Comparison of ENCODE assay signal across 8 cellular contexts in the genomic region with DNA sequence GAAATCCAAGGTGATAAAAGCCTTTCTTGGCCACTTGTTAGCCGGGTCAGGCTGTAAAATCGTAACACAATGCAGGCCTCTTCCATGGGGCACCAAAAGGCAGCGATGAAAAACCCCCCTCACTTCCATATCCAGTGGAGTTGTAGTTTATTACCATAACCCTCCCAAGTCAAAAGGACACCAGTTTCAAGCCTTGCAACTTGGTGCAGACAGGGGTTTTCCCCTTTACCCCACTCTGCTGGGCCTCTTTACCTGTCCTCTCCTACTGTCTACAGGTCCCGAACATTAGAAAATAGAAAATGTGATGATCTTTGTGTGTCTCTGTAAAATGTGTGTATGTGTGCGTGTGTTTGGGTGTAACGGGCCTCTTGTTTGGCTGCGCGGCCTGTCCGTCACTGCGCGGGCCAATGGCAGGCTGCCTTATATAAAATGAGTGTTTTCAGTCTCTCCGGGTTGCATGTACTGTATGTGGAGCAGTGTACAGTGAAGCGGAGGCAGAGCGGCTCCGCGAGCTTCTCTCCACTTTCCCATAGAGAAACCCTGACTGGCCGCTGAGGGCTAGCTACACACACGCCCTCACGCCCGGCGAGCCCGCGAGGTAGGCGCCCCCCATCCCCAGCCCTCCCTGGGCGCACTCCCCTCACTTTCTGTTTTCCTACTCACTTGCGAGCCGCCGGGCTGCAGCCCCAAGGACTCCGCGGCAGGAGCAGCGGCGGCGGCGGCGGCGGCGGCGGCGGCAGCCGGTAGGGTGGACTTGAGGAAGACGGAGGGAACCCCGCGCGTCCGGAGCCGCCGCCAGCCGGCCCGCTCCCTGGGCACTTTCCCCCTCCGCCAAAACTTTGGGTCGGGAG. TPM values are rescaled to one million over a fixed set of nuclear protein-coding genes. Genes with fewer than 3 reads are reported as not detected.
A peak's percentile ranks its signal among the peaks of the same experiment; 100 is the strongest.
DNase-seq lines count a peak whose midpoint lies in the region; ATAC-seq and TF ChIP-seq lines count a peak whose summit lies in the region.

Gene BBX (plus strand): TSS at position 453 of the 851 bp plus-strand sequence. CDS start 187,499 bp downstream, outside the sequence.

- H3K27me3 ChIP-seq in heart right ventricle, result no peaks in the 10 kb centered on the region

- peak within 1 kb of the TSS; percentile 70 to 94 (median 91) for H3K4me3 ChIP-seq in heart right ventricle

- TF ChIP-seq CTCF in heart right ventricle (IDR thresholded peaks at IDR 0.05) (no peak), type B pancreatic cell (conservative IDR thresholded peaks at IDR 0.05) (no peak)

- H3K27ac ChIP-seq in heart right ventricle, result peak within 1 kb of the TSS; percentile 63 to 96 (median 94)

- H3K9me3 ChIP-seq in heart right ventricle, result no peaks in the 10 kb centered on the region

- peak within 1 kb of the TSS; percentile 98 for H3K4me3 Mint-ChIP-seq in T-helper 1 cell treated with Interleukin-12 subunit alpha and Interleukin-12 subunit beta and Interleukin-4 antibody, amounts not matched to agents 30 μg/mL and 1 μg/mL, for 36 hours
- peak within 1 kb of the TSS; percentile 97 for H3K4me3 Mint-ChIP-seq in type B pancreatic cell

- peaks cover 0 to 20% (median 14%) of the 10 kb centered on the region in 9 donors for H3K4me1 ChIP-seq in heart right ventricle

- H3K36me3 ChIP-seq in heart right ventricle, result peaks cover 0 to 12% (median 0%) of the 10 kb centered on the region in 9 donors

- intact Hi-C loops in heart right ventricle (cut with DNase I), result loop anchor here in 5 of 10 donors (2.0 to 10.0 kb wide), 4 partner anchors 90 to 288 kb away; no protein-coding TSS in a partner anchor
- intact Hi-C loops in posterior cingulate gyrus (cut with DNase I), result loop anchor here (1.0 to 10.0 kb wide), 2 partner anchors 92 to 288 kb away; no protein-coding TSS in a partner anchor

- peak within 1 kb of the TSS; percentile 97 for H3K27ac Mint-ChIP-seq in T-helper 1 cell treated with Interleukin-12 subunit alpha and Interleukin-12 subunit beta and Interleukin-4 antibody, amounts not matched to agents 30 μg/mL and 1 μg/mL, for 36 hours
- peak within 1 kb of the TSS; percentile 95 for H3K27ac Mint-ChIP-seq in type B pancreatic cell

- peak; percentile 60 for TF ChIP-seq POLR2A in GM15510 (IDR thresholded peaks at IDR 0.05; ENCODE audit: borderline replicate concordance, extremely low read depth, insufficient read length)

- H3K4me1 Mint-ChIP-seq in T-helper 1 cell treated with Interleukin-12 subunit alpha and Interleukin-12 subunit beta and Interleukin-4 antibody, amounts not matched to agents 30 μg/mL and 1 μg/mL, for 36 hours (ENCODE audit: low read depth), result peaks cover 16% of the 10 kb centered on the region
- H3K4me1 Mint-ChIP-seq in type B pancreatic cell (ENCODE audit: unreplicated experiment), result peaks cover 11% of the 10 kb centered on the region

- no peaks in the 10 kb centered on the region for H3K9me3 Mint-ChIP-seq in T-helper 1 cell treated with Interleukin-12 subunit alpha and Interleukin-12 subunit beta and Interleukin-4 antibody, amounts not matched to agents 30 μg/mL and 1 μg/mL, for 36 hours
- no peaks in the 10 kb centered on the region for H3K9me3 Mint-ChIP-seq in type B pancreatic cell

- peak; percentile 90 for ATAC-seq in HG02885 (IDR thresholded peaks at IDR 0.05; ENCODE audit: poor library complexity, unreplicated experiment)
- peak; percentile 96 to 98 (median 98) for ATAC-seq in heart right ventricle

- WGBS in heart right ventricle, 2 donors, result 0% methylated on average over 48 to 51 of the region's 51 CpGs

- peaks cover 16% of the 10 kb centered on the region for H3K36me3 Mint-ChIP-seq in T-helper 1 cell treated with Interleukin-12 subunit alpha and Interleukin-12 subunit beta and Interleukin-4 antibody, amounts not matched to agents 30 μg/mL and 1 μg/mL, for 36 hours (ENCODE audit: low read depth)
- H3K36me3 Mint-ChIP-seq in type B pancreatic cell, result peaks cover 4% of the 10 kb centered on the region

- DNase-seq in NCI-H1694 (lab: John Stamatoyannopoulos, UW) (peak; percentile 87), amniotic epithelial cell (ENCODE audit: low read depth) (peak; percentile 99), heart right ventricle (peak; percentile 90 to 95), posterior cingulate gyrus (peak; percentile 85 to 99 (median 92)), type B pancreatic cell (ENCODE audit: extremely low spot score, unreplicated experiment) (peak; percentile 92)

- H3K27me3 Mint-ChIP-seq in T-helper 1 cell treated with Interleukin-12 subunit alpha and Interleukin-12 subunit beta and Interleukin-4 antibody, amounts not matched to agents 30 μg/mL and 1 μg/mL, for 36 hours (ENCODE audit: low read depth), result peaks cover 6% of the 10 kb centered on the region
- no peaks in the 10 kb centered on the region for H3K27me3 Mint-ChIP-seq in type B pancreatic cell

RNA-seq across cellular contexts. Expression of gene BBX, which starts in this region (rescaled TPM):
- total RNA-seq in heart right ventricle, result 10 to 100 TPM; 21.3 to 49.8 (median 39.7) TPM
- polyA plus RNA-seq in heart right ventricle, result 10 to 100 TPM in 1 of 2 donors, 1 to 10 TPM in 1; 4.6 to 10.3 TPM
- total RNA-seq in type B pancreatic cell (ENCODE audit: low replicate concordance), result 41.2 and 52.8 TPM in 2 replicates

Comparison
In these comparisons a context has a peak if more than half of its experiments do, and no peak if none do; other contexts are left out.
1. Peak in every context shown above with its lines: DNase-seq, ATAC-seq, H3K4me3 ChIP-seq and H3K27ac ChIP-seq.